ENCODE assay signal across 20 cellular contexts in genomic region chr2:69131983-69132675, GRCh38.
DNase-seq lines count a peak whose midpoint lies in the region; ATAC-seq and TF ChIP-seq lines count a peak whose summit lies in the region.
"Had no signal": no experiment of that assay in that cellular context is flagged by ENCODE, and none has a peak within 500 bp of the region (broad histone marks: within the 10 kb centered on the region; RNA-seq: fewer than 3 reads in every experiment).

No MANE protein-coding gene starts in this region.

- H3K4me2 ChIP-seq in OCI-LY7 (ENCODE audit: low read length) = no peak overlapping the region

- H4K20me1 ChIP-seq in OCI-LY7 (ENCODE audit: insufficient read depth, low read length) = no peaks in the 10 kb centered on the region

- no peak for DNase-seq in left ventricle myocardium superior
- DNase-seq in right cardiac atrium = no peak
- peak; percentile 76 for DNase-seq in NCI-H2171 treated with DMSO at 0.1 percent for 48 hours (lab: John Stamatoyannopoulos, UW)
- DNase-seq in chondrocyte (ENCODE audit: low spot score) = no peak
- no peak for DNase-seq in OCI-LY7 (ENCODE audit: low spot score)
- no peak for DNase-seq in AG20443 (ENCODE audit: low spot score)
- DNase-seq: activated B cell treated with CpG ODN at 0.5 μM for 24 hours; activated CD4-positive, alpha-beta T cell treated with anti-CD3 and anti-CD28 coated beads, Interleukin-2, amount 50 U/mL, for 48 hours; CD4-positive, alpha-beta memory T cell; DND-41; effector memory CD4-positive, alpha-beta T cell; NCI-H1417 treated with DMSO at 0.1 percent for 48 hours; NCI-H226; substantia nigra; T-helper 9 cell had no signal

- no peak for TF ChIP-seq CTCF in chondrocyte (IDR thresholded peaks at IDR 0.05)
- no peak for TF ChIP-seq CTCF in OCI-LY7 (conservative IDR thresholded peaks at IDR 0.05; ENCODE audit: low read length)

- peaks cover 33% of the 10 kb centered on the region for H3K36me3 Mint-ChIP-seq in chondrocyte (ENCODE audit: low read depth)
- H3K36me3 Mint-ChIP-seq: CD4-positive, alpha-beta memory T cell had no signal

- H3K27me3 ChIP-seq in right cardiac atrium (ENCODE audit: control insufficient read depth, insufficient read depth) = no peaks in the 10 kb centered on the region

- no TSS peak for BruUV-seq in OCI-LY7 (replicated peaks; lab: Mats Ljungman, UMichigan)

- H3K27me3 Mint-ChIP-seq in chondrocyte (ENCODE audit: low read depth) = no peaks in the 10 kb centered on the region

- H3K9me3 ChIP-seq in right cardiac atrium (ENCODE audit: control insufficient read depth, low read length) = no peaks in the 10 kb centered on the region
- no peaks in the 10 kb centered on the region for H3K9me3 ChIP-seq in OCI-LY7 (ENCODE audit: low read length)
- H3K9me3 ChIP-seq: prostate gland had no signal

- H2AFZ ChIP-seq in OCI-LY7 (ENCODE audit: low read length) = no peak overlapping the region

- CTCF ChIA-PET in OCI-LY7 (lab: Charles Lee; ENCODE audit: unreplicated experiment) = no interaction called here

- ATAC-seq in left ventricle myocardium superior = peak; percentile 24
- ATAC-seq in right cardiac atrium = no peak
- ATAC-seq in HG03521 (IDR thresholded peaks at IDR 0.05; ENCODE audit: unreplicated experiment) = no peak
- ATAC-seq: HepG2 had no signal

- no peaks in the 10 kb centered on the region for H3K9me2 ChIP-seq in OCI-LY7 (ENCODE audit: insufficient read depth, low read length)

- intact Hi-C loops in left ventricle myocardium superior (cut with micrococcal nuclease) (no loop called here), right cardiac atrium (cut with DNase I) (no loop called here), OCI-LY7 (cut with micrococcal nuclease; ENCODE audit: unreplicated experiment) (no loop called here)

- WGBS in right cardiac atrium = 96% methylated on average over 4 of the region's 4 CpGs

- H3K27ac ChIP-seq in right cardiac atrium (ENCODE audit: low read length) = no peak overlapping the region
- H3K27ac ChIP-seq in OCI-LY7 (ENCODE audit: low read depth, low read length, poor library complexity, severe bottlenecking) = no peak overlapping the region
- H3K27ac ChIP-seq: prostate gland, RWPE1 had no signal

- no peaks in the 10 kb centered on the region for H3K79me2 ChIP-seq in OCI-LY7 (ENCODE audit: insufficient read depth, low read depth, low read length)

- H3K9me3 Mint-ChIP-seq in chondrocyte (ENCODE audit: low read depth) = no peaks in the 10 kb centered on the region
- H3K9me3 Mint-ChIP-seq: activated B cell treated with CpG ODN at 0.5 μM for 24 hours, neural crest cell had no signal

- POLR2A ChIA-PET in OCI-LY7 (lab: Charles Lee) = no interaction called here

- H3K4me1 ChIP-seq in right cardiac atrium (ENCODE audit: control insufficient read depth, insufficient read depth, low read length) (no peaks in the 10 kb centered on the region), OCI-LY7 (ENCODE audit: insufficient read depth, low read length, poor library complexity, severe bottlenecking) (no peaks in the 10 kb centered on the region)
- H3K4me1 ChIP-seq: prostate gland had no signal

- no peaks in the 10 kb centered on the region for H3K36me3 ChIP-seq in OCI-LY7 (ENCODE audit: insufficient read depth, low read length)
- H3K36me3 ChIP-seq: prostate gland had no signal

- peaks cover 42% of the 10 kb centered on the region for H3K4me1 Mint-ChIP-seq in chondrocyte (ENCODE audit: low read depth)
- H3K4me1 Mint-ChIP-seq: activated B cell treated with CpG ODN at 0.5 μM for 24 hours; CD4-positive, alpha-beta memory T cell; neural crest cell had no signal

- H3K27ac Mint-ChIP-seq in chondrocyte (ENCODE audit: unreplicated experiment) = peak overlapping the region; percentile 45
- H3K27ac Mint-ChIP-seq: activated B cell treated with CpG ODN at 0.5 μM for 24 hours; CD4-positive, alpha-beta memory T cell had no signal

- H3K4me3 ChIP-seq in right cardiac atrium (ENCODE audit: low read length) = no peak overlapping the region
- H3K4me3 ChIP-seq in OCI-LY7 (ENCODE audit: low read depth, low read length, poor library complexity, severe bottlenecking) = no peak overlapping the region
- H3K4me3 ChIP-seq: prostate gland had no signal

- H3K4me3 Mint-ChIP-seq in chondrocyte (ENCODE audit: unreplicated experiment) = no peak overlapping the region
- H3K4me3 Mint-ChIP-seq: activated B cell treated with CpG ODN at 0.5 μM for 24 hours; CD4-positive, alpha-beta memory T cell; neural crest cell had no signal
